Comparison of ENCODE assay signal across 15 cellular contexts in genomic region chr14:105945891-105946290, GRCh38.
DNase-seq lines count a peak whose midpoint lies in the region; ATAC-seq and TF ChIP-seq lines count a peak whose summit lies in the region.
"Had no signal": no experiment of that assay in that cellular context is flagged by ENCODE, and none has a peak within 500 bp of the region (broad histone marks: within the 10 kb centered on the region; RNA-seq: fewer than 3 reads in every experiment).

No MANE protein-coding gene starts in this region.

- H3K4me1 Mint-ChIP-seq in CD4-positive, alpha-beta T cell (ENCODE audit: low read depth) = peaks cover 12% of the 10 kb centered on the region
- peaks cover 5% of the 10 kb centered on the region for H3K4me1 Mint-ChIP-seq in activated naive CD8-positive, alpha-beta T cell treated with anti-CD3 and anti-CD28 coated beads, Interleukin-2, amount 50 U/mL, for 24 hours
- H3K4me1 Mint-ChIP-seq in natural killer cell treated with Interleukin-12 subunit alpha and Interleukin-12 subunit beta and Interleukin-15 and Interleukin-18, amount 100 ng/mL, for 72 hours (ENCODE audit: low read depth in 2 of 2) = peaks cover 6 to 10% of the 10 kb centered on the region in 2 donors
- H3K4me1 Mint-ChIP-seq: H9 had no signal

- POLR2A ChIA-PET in CD4-positive, alpha-beta T cell (lab: Charles Lee) = no interaction called here

- no peaks in the 10 kb centered on the region for H3K36me3 Mint-ChIP-seq in CD4-positive, alpha-beta T cell (ENCODE audit: low read depth)
- H3K36me3 Mint-ChIP-seq in activated naive CD8-positive, alpha-beta T cell treated with anti-CD3 and anti-CD28 coated beads, Interleukin-2, amount 50 U/mL, for 24 hours (ENCODE audit: low read depth) = no peaks in the 10 kb centered on the region
- H3K36me3 Mint-ChIP-seq in natural killer cell treated with Interleukin-12 subunit alpha and Interleukin-12 subunit beta and Interleukin-15 and Interleukin-18, amount 100 ng/mL, for 72 hours = no peaks in the 10 kb centered on the region
- H3K36me3 Mint-ChIP-seq: immature natural killer cell, naive B cell had no signal

- H3K4me3 ChIP-seq in GM12864 (ENCODE audit: low read depth, low read length) = no peak overlapping the region
- H3K4me3 ChIP-seq: cardiac muscle cell, SJSA1 had no signal

- intact Hi-C loops in CD4-positive, alpha-beta T cell (cut with DNase I, micrococcal nuclease) = no loop called here

- H3K27me3 Mint-ChIP-seq in CD4-positive, alpha-beta T cell = peaks cover 5% of the 10 kb centered on the region
- H3K27me3 Mint-ChIP-seq in activated naive CD8-positive, alpha-beta T cell treated with anti-CD3 and anti-CD28 coated beads, Interleukin-2, amount 50 U/mL, for 24 hours = peaks cover 8% of the 10 kb centered on the region
- peaks cover 19 to 26% of the 10 kb centered on the region in 2 donors for H3K27me3 Mint-ChIP-seq in natural killer cell treated with Interleukin-12 subunit alpha and Interleukin-12 subunit beta and Interleukin-15 and Interleukin-18, amount 100 ng/mL, for 72 hours
- H3K27me3 Mint-ChIP-seq: naive B cell; stimulated activated naive CD8-positive, alpha-beta T cell treated with anti-CD3 and anti-CD28 coated beads, Interleukin-15, Interleukin-2, amounts not matched to agents 100 ng/mL and 50 ng/mL, for 24 hours had no signal

- H3K27me3 ChIP-seq in CD4-positive, alpha-beta T cell (ENCODE audit: control insufficient read depth, insufficient read depth, low read length) = no peaks in the 10 kb centered on the region
- H3K27me3 ChIP-seq: cardiac muscle cell, SJSA1 had no signal

- no peak overlapping the region for H3K27ac Mint-ChIP-seq in CD4-positive, alpha-beta T cell
- no peak overlapping the region for H3K27ac Mint-ChIP-seq in activated naive CD8-positive, alpha-beta T cell treated with anti-CD3 and anti-CD28 coated beads, Interleukin-2, amount 50 U/mL, for 24 hours
- H3K27ac Mint-ChIP-seq in natural killer cell treated with Interleukin-12 subunit alpha and Interleukin-12 subunit beta and Interleukin-15 and Interleukin-18, amount 100 ng/mL, for 72 hours = no peak overlapping the region
- H3K27ac Mint-ChIP-seq: H9; immature natural killer cell; stimulated activated naive CD8-positive, alpha-beta T cell treated with anti-CD3 and anti-CD28 coated beads, Interleukin-15, Interleukin-2, amounts not matched to agents 100 ng/mL and 50 ng/mL, for 24 hours had no signal

- no peak overlapping the region for H3K4me3 Mint-ChIP-seq in CD4-positive, alpha-beta T cell
- H3K4me3 Mint-ChIP-seq in activated naive CD8-positive, alpha-beta T cell treated with anti-CD3 and anti-CD28 coated beads, Interleukin-2, amount 50 U/mL, for 24 hours = no peak overlapping the region
- H3K4me3 Mint-ChIP-seq in natural killer cell treated with Interleukin-12 subunit alpha and Interleukin-12 subunit beta and Interleukin-15 and Interleukin-18, amount 100 ng/mL, for 72 hours = no peak overlapping the region
- H3K4me3 Mint-ChIP-seq: H9; immature natural killer cell; stimulated activated naive CD8-positive, alpha-beta T cell treated with anti-CD3 and anti-CD28 coated beads, Interleukin-15, Interleukin-2, amounts not matched to agents 100 ng/mL and 50 ng/mL, for 24 hours had no signal

- TF ChIP-seq CTCF in CD4-positive, alpha-beta T cell (IDR thresholded peaks at IDR 0.05) = no peak
- peak; percentile 44 for TF ChIP-seq CTCF in GM12864 (IDR thresholded peaks at IDR 0.05; ENCODE audit: low read depth, low read length, missing control alignments)

- no peak overlapping the region for H3K27ac ChIP-seq in CD4-positive, alpha-beta T cell (ENCODE audit: low read depth, low read length)
- H3K27ac ChIP-seq: cardiac muscle cell, SJSA1 had no signal

- H3K9me3 ChIP-seq in CD4-positive, alpha-beta T cell (ENCODE audit: control insufficient read depth, low read length) = no peaks in the 10 kb centered on the region
- H3K9me3 ChIP-seq: SJSA1 had no signal

- peak; percentile 37 for ATAC-seq in CD4-positive, alpha-beta T cell (ENCODE audit: poor library complexity)
- no peak for ATAC-seq in activated naive CD8-positive, alpha-beta T cell treated with anti-CD3 and anti-CD28 coated beads, Interleukin-2, amount 50 U/mL, for 24 hours
- no peak for ATAC-seq in HG02588 (IDR thresholded peaks at IDR 0.05; ENCODE audit: unreplicated experiment)
- ATAC-seq in natural killer cell treated with Interleukin-12 subunit alpha and Interleukin-12 subunit beta and Interleukin-15 and Interleukin-18, amount 100 ng/mL, for 72 hours = no peak

- DNase-seq in CD4-positive, alpha-beta T cell = peak in 2 of 10 experiments; percentile 12 to 15
- DNase-seq in GM12864 (ENCODE audit: low read depth) (no peak), NCI-H69 (lab: John Stamatoyannopoulos, UW) (peak; percentile 46), NCI-H1417 treated with DMSO at 0.1 percent for 48 hours (lab: John Stamatoyannopoulos, UW) (no peak), glomerular visceral epithelial cell (ENCODE audit: extremely low spot score) (no peak)
- DNase-seq in activated naive CD8-positive, alpha-beta T cell treated with anti-CD3 and anti-CD28 coated beads, Interleukin-2, amount 50 U/mL, for 24 hours = peak; percentile 31
- no peak for DNase-seq in natural killer cell treated with Interleukin-12 subunit alpha and Interleukin-12 subunit beta and Interleukin-15 and Interleukin-18, amount 100 ng/mL, for 72 hours (ENCODE audit: low spot score)
- DNase-seq: H9, immature natural killer cell, naive B cell, NCI-H187 treated with DMSO at 0.1 percent for 48 hours had no signal

- CTCF ChIA-PET in CD4-positive, alpha-beta T cell (lab: Charles Lee) = no interaction called here

- no peaks in the 10 kb centered on the region for H3K9me3 Mint-ChIP-seq in CD4-positive, alpha-beta T cell
- no peaks in the 10 kb centered on the region for H3K9me3 Mint-ChIP-seq in activated naive CD8-positive, alpha-beta T cell treated with anti-CD3 and anti-CD28 coated beads, Interleukin-2, amount 50 U/mL, for 24 hours
- H3K9me3 Mint-ChIP-seq in natural killer cell treated with Interleukin-12 subunit alpha and Interleukin-12 subunit beta and Interleukin-15 and Interleukin-18, amount 100 ng/mL, for 72 hours = no peaks in the 10 kb centered on the region
- H3K9me3 Mint-ChIP-seq: immature natural killer cell; naive B cell; stimulated activated naive CD8-positive, alpha-beta T cell treated with anti-CD3 and anti-CD28 coated beads, Interleukin-15, Interleukin-2, amounts not matched to agents 100 ng/mL and 50 ng/mL, for 24 hours had no signal

Comparison
In these comparisons a context has a peak if more than half of its experiments do, and no peak if none do; other contexts are left out.
1. DNase-seq: peak in NCI-H69 (single experiment) and activated naive CD8-positive, alpha-beta T cell treated with anti-CD3 and anti-CD28 coated beads, Interleukin-2, amount 50 U/mL, for 24 hours (single experiment); none in GM12864 (single experiment), NCI-H1417 treated with DMSO at 0.1 percent for 48 hours (single experiment), glomerular visceral epithelial cell (single experiment) and natural killer cell treated with Interleukin-12 subunit alpha and Interleukin-12 subunit beta and Interleukin-15 and Interleukin-18, amount 100 ng/mL, for 72 hours (single experiment).